8 cellular contexts compared by ENCODE assay signal in the genomic region with DNA sequence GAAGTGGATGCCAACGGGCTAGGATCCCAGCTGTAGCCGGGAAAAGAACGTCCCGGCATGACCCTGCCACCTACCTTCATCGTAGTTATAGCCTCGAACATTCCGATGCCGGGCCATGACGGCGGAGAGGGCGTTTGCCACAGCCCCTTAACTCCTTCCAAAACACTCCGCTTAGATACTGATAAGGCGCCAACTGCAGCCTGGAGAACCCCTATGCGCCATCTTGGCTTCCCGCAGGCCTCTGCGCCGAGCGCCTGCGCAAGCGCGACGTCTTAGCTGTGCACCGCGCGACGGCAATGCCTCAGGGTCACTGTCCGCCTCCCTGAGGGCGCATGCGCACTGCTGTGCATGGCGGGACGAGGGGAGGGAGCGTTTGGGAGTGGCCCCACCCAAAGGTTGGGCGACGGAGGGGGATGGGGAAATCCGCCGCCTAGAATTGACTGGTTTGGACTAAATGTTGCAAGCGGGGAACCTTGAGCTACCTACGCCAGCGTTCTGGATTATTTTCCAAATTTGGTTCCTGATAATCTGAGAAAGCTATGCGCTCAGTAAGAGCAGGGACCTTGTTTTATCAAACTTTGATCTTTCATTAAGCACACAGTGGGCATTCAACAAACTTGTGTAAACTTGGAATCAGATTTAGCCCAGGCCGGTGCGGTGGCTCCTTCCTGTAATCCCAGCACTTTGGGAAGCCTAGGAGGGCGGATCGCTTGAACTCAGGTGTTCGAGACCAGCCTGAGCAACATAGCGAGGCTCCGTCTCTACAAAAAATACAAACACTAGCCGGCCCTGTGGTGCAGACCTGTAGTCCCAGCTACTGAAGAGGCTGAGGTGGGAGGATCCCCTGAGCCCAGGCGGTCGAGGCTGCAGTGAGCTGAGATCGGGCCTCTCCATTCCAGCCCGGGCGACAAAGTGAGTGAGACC.
DNase-seq lines count a peak whose midpoint lies in the region; ATAC-seq and TF ChIP-seq lines count a peak whose summit lies in the region.

A gene (minus strand): TSS at position 248 of the 924 bp plus-strand sequence. CDS start 131 bp downstream, at position 117.

- DNase-seq in AG09319 (ENCODE audit: extremely low read depth, low read depth) (peak; percentile 96), NCI-H446 treated with DMSO at 0.1 percent for 48 hours (lab: John Stamatoyannopoulos, UW) (peak; percentile 89), cerebellar cortex (ENCODE audit: low spot score) (peak; percentile 96), iris pigment epithelial cell (ENCODE audit: low read depth) (peak; percentile 97)
- peak; percentile 93 to 95 for DNase-seq in stimulated activated CD4-positive, alpha-beta T cell treated with anti-CD3 and anti-CD28 coated beads, Interleukin-12 subunit alpha, Interleukin-12 subunit beta, amount 100 ng/mL, for 24 hours (ENCODE audit: low read depth in 2 of 2)

- no peak for TF ChIP-seq CTCF in AG09319 (IDR thresholded peaks at IDR 0.05; ENCODE audit: low read depth, low read length)

- ATAC-seq in GM19035 (IDR thresholded peaks at IDR 0.05; ENCODE audit: unreplicated experiment): peak; percentile 98
- peak; percentile 96 for ATAC-seq in HG03354 (IDR thresholded peaks at IDR 0.05; ENCODE audit: poor library complexity, severe bottlenecking, unreplicated experiment)
- ATAC-seq in activated CD4-positive, CD25-positive, alpha-beta regulatory T cell treated with anti-CD3 and anti-CD28 coated beads, Interleukin-2, amount 50 U/mL, for 24 hours: peak; percentile 98 to 99

Comparison
In these comparisons a context has a peak if more than half of its experiments do, and no peak if none do; other contexts are left out.
1. Peak in every context shown above with its lines: DNase-seq and ATAC-seq.